ENCODE assay signal across 16 cellular contexts in the genomic region with DNA sequence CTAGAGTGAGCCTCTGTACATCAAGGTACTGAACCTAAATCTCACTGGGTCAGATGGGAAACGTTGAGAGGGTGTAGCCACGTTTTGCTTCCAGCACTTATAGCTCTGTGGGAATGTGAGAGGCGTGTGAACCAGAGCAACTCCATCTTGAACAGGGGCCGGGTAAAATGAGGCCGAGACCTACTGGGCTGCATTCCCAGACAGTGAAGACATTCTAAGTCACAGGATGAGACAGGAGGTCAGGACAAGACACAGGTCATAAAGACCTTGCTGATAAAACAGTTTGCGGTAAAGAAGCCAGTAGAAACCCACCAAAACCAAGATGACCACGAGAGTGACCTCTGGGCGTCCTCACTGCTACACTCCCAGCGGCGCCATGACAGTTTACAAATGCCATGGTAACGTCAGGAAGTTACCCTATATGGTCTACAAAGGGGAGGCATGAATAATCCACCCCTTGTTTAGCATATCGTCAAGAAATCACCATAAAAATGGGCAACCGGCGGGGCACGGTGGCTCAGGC.
"Had no signal": no experiment of that assay in that cellular context is flagged by ENCODE, and none has a peak within 500 bp of the region (broad histone marks: within the 10 kb centered on the region; RNA-seq: fewer than 3 reads in every experiment).

No MANE protein-coding gene starts in this region.

- H3K36me3 ChIP-seq: colonic mucosa, gastrocnemius medialis, lower lobe of right lung, neutrophil, right atrium auricular region, tibial nerve had no signal

- H3K27ac Mint-ChIP-seq: activated CD8-positive, alpha-beta memory T cell treated with anti-CD3 and anti-CD28 coated beads, Interleukin-2, amount 10 ng/mL, durations not matched to agents 7 days and 5 days; activated naive CD8-positive, alpha-beta T cell had no signal

- DNase-seq: activated CD4-positive, alpha-beta T cell treated with anti-CD3 and anti-CD28 coated beads, Interleukin-2, amount 50 U/mL, for 48 hours; activated CD8-positive, alpha-beta memory T cell treated with anti-CD3 and anti-CD28 coated beads, Interleukin-2, amount 10 ng/mL, durations not matched to agents 7 days and 5 days; activated gamma-delta T cell; activated T-cell treated with anti-CD3 and anti-CD28 coated beads, Interleukin-2, amount 50 U/mL, for 48 hours; anterior cingulate cortex; colonic mucosa; gastrocnemius medialis; lower lobe of right lung; naive B cell; T-helper 2 cell had no signal

- H3K4me3 ChIP-seq: colonic mucosa, gastrocnemius medialis, lower lobe of right lung, right atrium auricular region, skin epidermis, tibial nerve had no signal

- H3K9me3 ChIP-seq: colonic mucosa, gastrocnemius medialis, lower lobe of right lung, neutrophil, right atrium auricular region, tibial nerve had no signal

- H3K4me3 Mint-ChIP-seq: activated CD8-positive, alpha-beta memory T cell treated with anti-CD3 and anti-CD28 coated beads, Interleukin-2, amount 10 ng/mL, durations not matched to agents 7 days and 5 days; activated naive CD8-positive, alpha-beta T cell had no signal

- H3K27me3 ChIP-seq: colonic mucosa, gastrocnemius medialis, neutrophil, right atrium auricular region, tibial nerve had no signal

- H3K36me3 Mint-ChIP-seq: activated CD8-positive, alpha-beta memory T cell treated with anti-CD3 and anti-CD28 coated beads, Interleukin-2, amount 10 ng/mL, durations not matched to agents 7 days and 5 days; activated naive CD8-positive, alpha-beta T cell; naive B cell had no signal

- H3K27ac ChIP-seq: colonic mucosa, gastrocnemius medialis, lower lobe of right lung, neutrophil, right atrium auricular region had no signal

- H3K27me3 Mint-ChIP-seq: activated naive CD8-positive, alpha-beta T cell had no signal

- H3K4me1 Mint-ChIP-seq: activated CD8-positive, alpha-beta memory T cell treated with anti-CD3 and anti-CD28 coated beads, Interleukin-2, amount 10 ng/mL, durations not matched to agents 7 days and 5 days had no signal

- ATAC-seq: activated CD4-positive, CD25-positive, alpha-beta regulatory T cell treated with anti-CD3 and anti-CD28 coated beads, Interleukin-2, amount 50 U/mL, for 24 hours; activated CD8-positive, alpha-beta memory T cell treated with anti-CD3 and anti-CD28 coated beads, Interleukin-2, amount 10 ng/mL, durations not matched to agents 7 days and 5 days; gastrocnemius medialis; lower lobe of right lung had no signal
